ENCODE assay signal across 29 cellular contexts in the genomic region with DNA sequence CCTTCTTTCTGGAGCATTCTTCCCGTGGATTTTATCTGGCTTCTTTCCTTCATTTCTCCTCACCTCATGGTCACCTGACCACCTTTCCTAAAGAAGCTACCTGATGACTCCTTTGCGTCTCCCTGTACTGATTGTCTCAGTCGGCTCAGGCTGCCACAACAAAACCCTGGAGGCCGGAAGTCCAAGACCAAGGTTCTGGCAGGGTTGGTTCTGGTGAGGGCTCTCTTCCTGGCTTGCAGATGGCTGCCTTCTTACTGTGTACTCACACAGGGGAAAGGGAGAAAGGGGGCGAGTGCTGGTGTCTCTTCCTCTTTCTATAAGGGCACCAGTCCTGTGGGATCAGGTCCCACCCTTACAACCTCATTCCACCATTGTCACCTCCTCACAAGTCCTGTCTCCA.
"Had no signal": no experiment of that assay in that cellular context is flagged by ENCODE, and none has a peak within 500 bp of the region (broad histone marks: within the 10 kb centered on the region; RNA-seq: fewer than 3 reads in every experiment).

No MANE protein-coding gene starts in this region.

- H3K9me3 ChIP-seq: mucosa of descending colon, pancreas, prostate gland, thoracic aorta, uterus had no signal

- H3K9me3 Mint-ChIP-seq: stimulated activated naive CD8-positive, alpha-beta T cell treated with anti-CD3 and anti-CD28 coated beads, Interleukin-15, Interleukin-2, amounts not matched to agents 100 ng/mL and 50 ng/mL, for 24 hours had no signal

- ATAC-seq: mucosa of descending colon; naive thymus-derived CD8-positive, alpha-beta T cell; pancreas; right cardiac atrium; sciatic nerve had no signal

- H3K27ac ChIP-seq: left ventricle myocardium inferior, pancreas, prostate gland, suprapubic skin, thoracic aorta, tibial artery, uterus had no signal

- H3K4me3 Mint-ChIP-seq: immature natural killer cell; memory B cell; naive thymus-derived CD8-positive, alpha-beta T cell; nephron; neural crest cell; stimulated activated naive CD8-positive, alpha-beta T cell treated with anti-CD3 and anti-CD28 coated beads, Interleukin-15, Interleukin-2, amounts not matched to agents 100 ng/mL and 50 ng/mL, for 24 hours had no signal

- H3K4me1 ChIP-seq: left ventricle myocardium inferior, pancreas, prostate gland, tibial artery, uterus had no signal

- H3K36me3 Mint-ChIP-seq: immature natural killer cell had no signal

- DNase-seq: hypothalamus; immature natural killer cell; left ventricle myocardium inferior; midbrain; mucosa of descending colon; naive thymus-derived CD8-positive, alpha-beta T cell; nucleus accumbens; pancreas; posterior cingulate gyrus; retina; right cardiac atrium; stimulated activated CD4-positive, alpha-beta T cell treated with anti-CD3 and anti-CD28 coated beads, Interleukin-12 subunit alpha, Interleukin-12 subunit beta, amount 100 ng/mL, for 4 hours; stimulated activated CD4-positive, alpha-beta T cell treated with anti-CD3 and anti-CD28 coated beads, Interleukin-15, amount 100 ng/mL, for 24 hours; stimulated activated CD4-positive, alpha-beta T cell treated with anti-CD3 and anti-CD28 coated beads, Interleukin-2, amount 100 ng/mL, for 24 hours; stimulated activated CD4-positive, alpha-beta T cell treated with anti-CD3 and anti-CD28 coated beads, Interleukin-4, amount 100 ng/mL, for 1 hour; stimulated activated naive CD4-positive, alpha-beta T cell; tibial artery; trophoblast cell; uterus had no signal

- H3K27me3 ChIP-seq: pancreas, suprapubic skin, tibial artery, uterus had no signal

- H3K36me3 ChIP-seq: left ventricle myocardium inferior, pancreas, prostate gland, suprapubic skin, thoracic aorta, tibial artery, uterus had no signal

- H3K27ac Mint-ChIP-seq: immature natural killer cell; memory B cell; naive thymus-derived CD8-positive, alpha-beta T cell; nephron; stimulated activated naive CD8-positive, alpha-beta T cell treated with anti-CD3 and anti-CD28 coated beads, Interleukin-15, Interleukin-2, amounts not matched to agents 100 ng/mL and 50 ng/mL, for 24 hours had no signal

- H3K4me3 ChIP-seq: left ventricle myocardium inferior, lung, mucosa of descending colon, pancreas, prostate gland, skin epidermis, suprapubic skin, thoracic aorta, tibial artery, uterus had no signal

- H3K4me1 Mint-ChIP-seq: immature natural killer cell; memory B cell; naive thymus-derived CD8-positive, alpha-beta T cell; nephron had no signal
